In the genomic region with DNA sequence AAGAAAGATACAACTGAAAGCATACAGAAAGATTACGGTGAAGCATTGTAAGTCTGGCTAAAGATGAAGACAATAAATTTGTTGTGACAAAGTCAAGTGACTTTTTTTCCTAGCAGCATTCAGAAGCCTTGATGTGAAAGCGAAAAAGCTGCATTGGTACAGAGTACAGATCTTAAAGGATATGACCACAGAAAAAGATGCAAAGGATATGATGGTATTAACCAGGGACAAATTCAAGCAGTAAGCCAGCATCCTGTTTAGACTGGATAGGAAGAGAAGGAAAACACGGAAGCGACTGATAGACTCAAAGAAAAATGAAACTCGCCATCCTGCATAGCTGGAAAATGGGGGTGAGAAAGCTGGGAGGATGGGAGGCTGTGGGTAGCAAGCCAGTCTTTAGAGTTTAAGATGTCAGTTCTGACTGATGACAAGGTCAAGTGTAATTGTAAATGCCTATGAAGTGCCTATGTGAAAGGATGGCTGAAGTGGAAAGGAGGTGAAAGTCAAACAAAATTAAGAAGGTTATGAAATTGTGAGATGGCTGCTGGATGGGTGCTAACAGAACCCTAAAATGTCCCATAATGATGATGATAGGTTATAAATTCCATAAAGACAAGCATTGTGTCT, we compare ENCODE assay signal across 32 cellular contexts.
DNase-seq lines count a peak whose midpoint lies in the region; ATAC-seq, FAIRE-seq and TF ChIP-seq lines count a peak whose summit lies in the region.
"Had no signal": no experiment of that assay in that cellular context is flagged by ENCODE, and none has a peak within 500 bp of the region (broad histone marks: within the 10 kb centered on the region; RNA-seq: fewer than 3 reads in every experiment).

No MANE protein-coding gene starts in this region.

- no peak overlapping the region for H3K4me2 ChIP-seq in SK-N-SH
- H3K4me2 ChIP-seq in astrocyte (ENCODE audit: low read length) = no peak overlapping the region
- no peak overlapping the region for H3K4me2 ChIP-seq in osteoblast (ENCODE audit: insufficient read depth, low read length)

- H3K36me3 ChIP-seq in SK-N-SH (replicated peaks in 1 of 2; ENCODE audit: control insufficient read depth in 1 of 2, insufficient read depth in 2 of 2, low read length in 1 of 2) (no peaks in the 10 kb centered on the region), astrocyte (ENCODE audit: insufficient read depth, low read length) (no peaks in the 10 kb centered on the region), osteoblast (ENCODE audit: insufficient read depth, low read length) (no peaks in the 10 kb centered on the region), psoas muscle (ENCODE audit: insufficient read depth in 1 of 2, low read depth in 1 of 2) (no peaks in the 10 kb centered on the region)
- H3K36me3 ChIP-seq: ascending aorta, cardiac muscle cell, esophagus muscularis mucosa, heart right ventricle, prostate gland had no signal

- no peak for TF ChIP-seq RAD21 in SK-N-SH (IDR thresholded peaks at IDR 0.05; ENCODE audit: low read length)

- no peaks in the 10 kb centered on the region for H3K36me3 Mint-ChIP-seq in astrocyte (ENCODE audit: low read depth, unreplicated experiment)
- H3K36me3 Mint-ChIP-seq: activated naive CD8-positive, alpha-beta T cell; IgD-negative memory B cell; natural killer cell had no signal

- H3K27ac ChIP-seq in SK-N-SH (ENCODE audit: low read depth in 2 of 2, low read length in 1 of 2) = no peak overlapping the region
- H3K27ac ChIP-seq in astrocyte (ENCODE audit: low read depth, low read length) = no peak overlapping the region
- H3K27ac ChIP-seq in osteoblast (ENCODE audit: low read depth, low read length) = no peak overlapping the region
- no peak overlapping the region for H3K27ac ChIP-seq in psoas muscle
- H3K27ac ChIP-seq: ascending aorta, cardiac muscle cell, esophagus muscularis mucosa, foreskin keratinocyte, heart right ventricle, prostate gland had no signal

- no peak for ATAC-seq in SK-N-SH treated with all-trans-retinoic acid at 6 μM for 48 hours
- ATAC-seq in psoas muscle = no peak
- ATAC-seq: activated CD4-positive, CD25-positive, alpha-beta regulatory T cell treated with anti-CD3 and anti-CD28 coated beads, Interleukin-2, amount 50 U/mL, for 24 hours; foreskin keratinocyte; mucosa of descending colon; natural killer cell; stimulated activated effector memory CD8-positive, alpha-beta T cell treated with anti-CD3 and anti-CD28 coated beads, Interleukin-12 subunit alpha, Interleukin-12 subunit beta, amount 100 ng/mL, for 72 hours had no signal

- TF ChIP-seq EP300 in SK-N-SH (IDR thresholded peaks at IDR 0.05; ENCODE audit: borderline replicate concordance in 1 of 2, low read depth in 1 of 2, low read length in 1 of 2) = no peak

- H4K20me1 ChIP-seq in SK-N-SH (ENCODE audit: insufficient read depth) = no peaks in the 10 kb centered on the region
- H4K20me1 ChIP-seq in astrocyte (ENCODE audit: insufficient read depth, low read length) = no peaks in the 10 kb centered on the region
- no peaks in the 10 kb centered on the region for H4K20me1 ChIP-seq in osteoblast (ENCODE audit: insufficient read depth, low read length)

- no peak for DNase-seq in SK-N-SH
- DNase-seq in NCI-H2227 (lab: John Stamatoyannopoulos, UW; ENCODE audit: unreplicated experiment) = peak; percentile 60
- no peak for DNase-seq in astrocyte (ENCODE audit: low read depth)
- DNase-seq in osteoblast (ENCODE audit: insufficient read length, low spot score, missing footprints) = no peak
- no peak for DNase-seq in LoVo (ENCODE audit: low spot score)
- DNase-seq in NCI-H146 treated with DMSO at 0.1 percent for 48 hours (lab: John Stamatoyannopoulos, UW; ENCODE audit: unreplicated experiment) = no peak
- DNase-seq in psoas muscle = no peak
- DNase-seq: 8988T; activated effector memory CD4-positive, alpha-beta T cell treated with anti-CD3 and anti-CD28 coated beads, Interleukin-2, amount 50 U/mL, for 16 hours; Calu3; foreskin keratinocyte; GOT3; heart right ventricle; kidney; mucosa of descending colon; natural killer cell; NCI-H146; NCI-H510A; nucleus accumbens; stimulated activated CD4-positive, alpha-beta T cell treated with anti-CD3 and anti-CD28 coated beads, Interleukin-15, amount 100 ng/mL, for 24 hours; stimulated activated CD4-positive, alpha-beta T cell treated with anti-CD3 and anti-CD28 coated beads, Interleukin-4, amount 100 ng/mL, for 4 hours; substantia nigra; trophoblast cell had no signal

- peaks cover 6% of the 10 kb centered on the region for H3K4me1 Mint-ChIP-seq in astrocyte (ENCODE audit: low read depth, unreplicated experiment)

- peaks cover 0 to 13% of the 10 kb centered on the region in 2 experiments; a peak in 1 of 4 replicates for H3K4me1 ChIP-seq in SK-N-SH (ENCODE audit: control insufficient read depth in 1 of 2, insufficient read depth in 2 of 2, low read depth in 1 of 2, low read length in 1 of 2)
- peaks cover 13% of the 10 kb centered on the region for H3K4me1 ChIP-seq in astrocyte (ENCODE audit: insufficient read depth, low read length)
- peaks cover 15% of the 10 kb centered on the region for H3K4me1 ChIP-seq in osteoblast (ENCODE audit: insufficient read depth, low read length)
- H3K4me1 ChIP-seq in psoas muscle = no peaks in the 10 kb centered on the region
- H3K4me1 ChIP-seq: prostate gland had no signal

- intact Hi-C loops in psoas muscle (cut with DNase I) = loop anchor here in 1 of 2 donors (5.0 kb wide), 1 partner anchor 38 kb away; no protein-coding TSS in a partner anchor

- H3K4me3 ChIP-seq in SK-N-SH (ENCODE audit: low read depth in 2 of 2, low read length in 1 of 2) (no peak overlapping the region), astrocyte (ENCODE audit: insufficient read depth, low read depth, low read length) (no peak overlapping the region), osteoblast (ENCODE audit: insufficient read depth, low read length) (no peak overlapping the region), psoas muscle (no peak overlapping the region)
- H3K4me3 ChIP-seq: ascending aorta, cardiac muscle cell, esophagus muscularis mucosa, heart right ventricle, mucosa of descending colon, prostate gland had no signal

- H3K9me2 ChIP-seq in SK-N-SH = no peaks in the 10 kb centered on the region

- TF ChIP-seq CTCF in SK-N-SH (IDR thresholded peaks at IDR 0.05) = no peak
- TF ChIP-seq CTCF in astrocyte (IDR thresholded peaks at IDR 0.05; ENCODE audit: insufficient read depth, low read depth, low read length) = no peak
- no peak for TF ChIP-seq CTCF in osteoblast (IDR thresholded peaks at IDR 0.05; ENCODE audit: extremely low read depth, low read depth, low read length)
- no peak for TF ChIP-seq CTCF in psoas muscle (IDR thresholded peaks at IDR 0.05)

- H2AFZ ChIP-seq in SK-N-SH (ENCODE audit: low read depth) (no peak overlapping the region), astrocyte (ENCODE audit: low read depth, low read length) (peak overlapping the region; percentile 3), osteoblast (ENCODE audit: low read length) (peak overlapping the region; percentile 29)

- WGBS in SK-N-SH (ENCODE audit: low lambda C conversion rate) = 92% methylated on average over 5 of the region's 5 CpGs
- 72 to 85% (median 79%) methylated on average over 5 of the region's 5 CpGs for WGBS in psoas muscle, 3 donors

- H3K27ac Mint-ChIP-seq in astrocyte (ENCODE audit: unreplicated experiment) = no peak overlapping the region
- H3K27ac Mint-ChIP-seq: activated naive CD8-positive, alpha-beta T cell; IgD-negative memory B cell; natural killer cell; stimulated activated effector memory CD8-positive, alpha-beta T cell treated with anti-CD3 and anti-CD28 coated beads, Interleukin-12 subunit alpha, Interleukin-12 subunit beta, amount 100 ng/mL, for 72 hours had no signal

- no peaks in the 10 kb centered on the region for H3K27me3 ChIP-seq in SK-N-SH (ENCODE audit: insufficient read depth)
- no peaks in the 10 kb centered on the region for H3K27me3 ChIP-seq in astrocyte (ENCODE audit: insufficient read depth, low read length)
- no peaks in the 10 kb centered on the region for H3K27me3 ChIP-seq in osteoblast (ENCODE audit: insufficient read depth, low read length)
- H3K27me3 ChIP-seq in psoas muscle (ENCODE audit: insufficient read depth in 3 of 3, low read length in 2 of 3) = no peaks in the 10 kb centered on the region
- H3K27me3 ChIP-seq: ascending aorta, cardiac muscle cell, esophagus muscularis mucosa, foreskin keratinocyte, heart right ventricle had no signal

- H3K4me3 Mint-ChIP-seq in astrocyte (ENCODE audit: unreplicated experiment) = no peak overlapping the region
- H3K4me3 Mint-ChIP-seq: activated naive CD8-positive, alpha-beta T cell; IgD-negative memory B cell; natural killer cell; stimulated activated effector memory CD8-positive, alpha-beta T cell treated with anti-CD3 and anti-CD28 coated beads, Interleukin-12 subunit alpha, Interleukin-12 subunit beta, amount 100 ng/mL, for 72 hours had no signal

- CTCF ChIA-PET in SK-N-SH (lab: Yijun Ruan, JAX) = interaction anchor here (0.8 kb wide), 1 partner anchor 122 kb away, joined by 3 read pairs; no protein-coding TSS in a partner anchor

- H3K9me3 ChIP-seq in SK-N-SH (no peaks in the 10 kb centered on the region), astrocyte (ENCODE audit: insufficient read depth, low read depth, low read length) (no peaks in the 10 kb centered on the region), osteoblast (ENCODE audit: low read depth, low read length) (no peaks in the 10 kb centered on the region), psoas muscle (no peaks in the 10 kb centered on the region)
- H3K9me3 ChIP-seq: ascending aorta, esophagus muscularis mucosa, heart right ventricle, mucosa of descending colon, prostate gland had no signal

- peaks cover 13% of the 10 kb centered on the region for H3F3A ChIP-seq in SK-N-SH (replicated peaks; ENCODE audit: insufficient read depth)

- POLR2A ChIA-PET in SK-N-SH (lab: Yijun Ruan, JAX) = no interaction called here

- no peaks in the 10 kb centered on the region for H3K79me2 ChIP-seq in SK-N-SH (ENCODE audit: insufficient read depth)
- no peaks in the 10 kb centered on the region for H3K79me2 ChIP-seq in astrocyte (ENCODE audit: insufficient read depth, low read length)
- H3K79me2 ChIP-seq in osteoblast (ENCODE audit: insufficient read depth, low read length) = no peaks in the 10 kb centered on the region

- H3K9me3 Mint-ChIP-seq in astrocyte (ENCODE audit: unreplicated experiment) = peaks cover 8% of the 10 kb centered on the region
- H3K9me3 Mint-ChIP-seq: IgD-negative memory B cell; natural killer cell; stimulated activated effector memory CD8-positive, alpha-beta T cell treated with anti-CD3 and anti-CD28 coated beads, Interleukin-12 subunit alpha, Interleukin-12 subunit beta, amount 100 ng/mL, for 72 hours had no signal

- no peaks in the 10 kb centered on the region for H3K27me3 Mint-ChIP-seq in astrocyte (ENCODE audit: low read depth, unreplicated experiment)
- H3K27me3 Mint-ChIP-seq: activated naive CD8-positive, alpha-beta T cell had no signal

- no peak overlapping the region for H3K9ac ChIP-seq in SK-N-SH
- no peak overlapping the region for H3K9ac ChIP-seq in astrocyte (ENCODE audit: low read length)

- no peak for FAIRE-seq in astrocyte (lab: Jason Lieb, UNC)
- FAIRE-seq: kidney had no signal

TF ChIP-seq in SK-N-SH treated with all-trans-retinoic acid at 6 μM for 48 hours, 23 proteins besides CTCF, POLR2A, EP300 and RAD21 (continues in another document):
- peak; percentile 85 for TF ChIP-seq ZNF70 (CRISPR knock-in tag; IDR thresholded peaks at IDR 0.05)

TF ChIP-seq in SK-N-SH, 30 proteins besides CTCF, POLR2A, EP300 and RAD21 (continues in another document):
- TF ChIP-seq POLR2AphosphoS5 (IDR thresholded peaks at IDR 0.05; ENCODE audit: low read depth, low read length) = no peak
- no peak for TF ChIP-seq GABPA (IDR thresholded peaks at IDR 0.05; ENCODE audit: low read depth)
